18 cellular contexts compared by ENCODE assay signal in genomic region chr4:183416878-183417277, GRCh38.
"Had no signal": no experiment of that assay in that cellular context is flagged by ENCODE, and none has a peak within 500 bp of the region (broad histone marks: within the 10 kb centered on the region; RNA-seq: fewer than 3 reads in every experiment).

No MANE protein-coding gene starts in this region.

- H3K4me3 ChIP-seq: ascending aorta, breast epithelium, thoracic aorta, upper lobe of right lung had no signal

- H3K4me1 ChIP-seq: ascending aorta, breast epithelium, upper lobe of right lung had no signal

- H3K9me3 ChIP-seq: ascending aorta, breast epithelium, thoracic aorta, upper lobe of right lung had no signal

- DNase-seq: activated CD4-positive, alpha-beta T cell treated with anti-CD3 and anti-CD28 coated beads for 1 hour; activated CD8-positive, alpha-beta memory T cell treated with anti-CD3 and anti-CD28 coated beads for 24 hours; activated gamma-delta T cell; activated T-cell treated with anti-CD3 and anti-CD28 coated beads, Interleukin-2, amount 50 U/mL, for 72 hours; cortex of kidney; naive thymus-derived CD8-positive, alpha-beta T cell; nucleus accumbens; stimulated activated CD4-positive, alpha-beta T cell treated with anti-CD3 and anti-CD28 coated beads, Interleukin-4, amount 100 ng/mL, for 24 hours; stimulated activated naive B cell treated with anti-CD40 and anti-IgM and Interleukin-4, amounts not matched to agents 10 μg/mL and 1 μg/mL and 100 μg/mL, for 72 hours; T-helper 1 cell; T1000; upper lobe of right lung had no signal

- H3K27me3 ChIP-seq: ascending aorta, breast epithelium, upper lobe of right lung had no signal

- H3K36me3 ChIP-seq: ascending aorta, breast epithelium, thoracic aorta, upper lobe of right lung had no signal

- H3K27me3 Mint-ChIP-seq: activated naive CD4-positive, alpha-beta T cell treated with anti-CD3 and anti-CD28 coated beads, Interleukin-2, amount 50 U/mL, for 24 hours; naive thymus-derived CD8-positive, alpha-beta T cell had no signal

- H3K4me3 Mint-ChIP-seq: activated naive CD4-positive, alpha-beta T cell treated with anti-CD3 and anti-CD28 coated beads, Interleukin-2, amount 50 U/mL, for 24 hours; activated T-cell treated with anti-CD3 and anti-CD28 coated beads, Interleukin-2, amount 50 U/mL, for 72 hours; memory B cell; naive thymus-derived CD8-positive, alpha-beta T cell; stimulated activated naive B cell treated with anti-CD40 and anti-IgM and Interleukin-4, amounts not matched to agents 10 μg/mL and 1 μg/mL and 100 μg/mL, for 72 hours had no signal

- H3K9me3 Mint-ChIP-seq: activated naive CD4-positive, alpha-beta T cell treated with anti-CD3 and anti-CD28 coated beads, Interleukin-2, amount 50 U/mL, for 24 hours; activated T-cell treated with anti-CD3 and anti-CD28 coated beads, Interleukin-2, amount 50 U/mL, for 72 hours; memory B cell; naive thymus-derived CD8-positive, alpha-beta T cell; stimulated activated naive B cell treated with anti-CD40 and anti-IgM and Interleukin-4, amounts not matched to agents 10 μg/mL and 1 μg/mL and 100 μg/mL, for 72 hours had no signal

- H3K4me1 Mint-ChIP-seq: memory B cell; stimulated activated naive B cell treated with anti-CD40 and anti-IgM and Interleukin-4, amounts not matched to agents 10 μg/mL and 1 μg/mL and 100 μg/mL, for 72 hours had no signal

- H3K36me3 Mint-ChIP-seq: activated naive CD4-positive, alpha-beta T cell treated with anti-CD3 and anti-CD28 coated beads, Interleukin-2, amount 50 U/mL, for 24 hours; memory B cell; naive thymus-derived CD8-positive, alpha-beta T cell; stimulated activated naive B cell treated with anti-CD40 and anti-IgM and Interleukin-4, amounts not matched to agents 10 μg/mL and 1 μg/mL and 100 μg/mL, for 72 hours had no signal

- ATAC-seq: activated T-cell treated with anti-CD3 and anti-CD28 coated beads, Interleukin-2, amount 50 U/mL, for 72 hours; naive thymus-derived CD8-positive, alpha-beta T cell; sciatic nerve; stimulated activated naive B cell treated with anti-CD40 and anti-IgM and Interleukin-4, amounts not matched to agents 10 μg/mL and 1 μg/mL and 100 μg/mL, for 72 hours; upper lobe of right lung had no signal

- H3K27ac Mint-ChIP-seq: activated naive CD4-positive, alpha-beta T cell treated with anti-CD3 and anti-CD28 coated beads, Interleukin-2, amount 50 U/mL, for 24 hours; activated T-cell treated with anti-CD3 and anti-CD28 coated beads, Interleukin-2, amount 50 U/mL, for 72 hours; memory B cell; stimulated activated naive B cell treated with anti-CD40 and anti-IgM and Interleukin-4, amounts not matched to agents 10 μg/mL and 1 μg/mL and 100 μg/mL, for 72 hours had no signal

- H3K27ac ChIP-seq: ascending aorta, breast epithelium, thoracic aorta, upper lobe of right lung had no signal
